In the genomic region with DNA sequence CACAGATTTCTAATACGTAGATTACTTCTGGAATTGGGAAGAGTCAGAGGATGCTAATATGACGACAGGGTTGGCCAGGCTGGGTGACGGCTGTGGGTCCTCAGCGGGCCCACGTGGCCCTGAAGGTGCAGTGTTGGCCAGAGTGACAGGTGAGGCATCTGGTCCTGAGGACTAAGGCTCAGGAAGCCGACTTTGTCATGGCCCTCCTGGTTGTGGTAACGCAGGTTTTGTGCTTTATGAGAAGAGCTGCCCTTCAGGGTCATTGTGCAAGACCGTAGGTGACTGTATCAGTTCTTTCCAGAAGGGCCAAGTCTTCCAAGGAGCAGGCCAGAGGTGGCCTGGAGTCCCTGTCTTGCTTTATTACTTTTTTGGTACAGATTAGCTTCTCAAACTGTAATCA, we compare ENCODE assay signal across 2 cellular contexts.
TF ChIP-seq lines count a peak whose summit lies in the region.

No MANE protein-coding gene starts in this region.

TF ChIP-seq in SK-N-SH, 30 proteins besides CTCF, POLR2A, EP300 and RAD21:
- TF ChIP-seq FOSL2 (IDR thresholded peaks at IDR 0.05; ENCODE audit: borderline replicate concordance, low read depth) (no peak), TCF12 (IDR thresholded peaks at IDR 0.05) (no peak), GABPA (IDR thresholded peaks at IDR 0.05; ENCODE audit: low read depth) (no peak)
- TF ChIP-seq, protein P1, sequence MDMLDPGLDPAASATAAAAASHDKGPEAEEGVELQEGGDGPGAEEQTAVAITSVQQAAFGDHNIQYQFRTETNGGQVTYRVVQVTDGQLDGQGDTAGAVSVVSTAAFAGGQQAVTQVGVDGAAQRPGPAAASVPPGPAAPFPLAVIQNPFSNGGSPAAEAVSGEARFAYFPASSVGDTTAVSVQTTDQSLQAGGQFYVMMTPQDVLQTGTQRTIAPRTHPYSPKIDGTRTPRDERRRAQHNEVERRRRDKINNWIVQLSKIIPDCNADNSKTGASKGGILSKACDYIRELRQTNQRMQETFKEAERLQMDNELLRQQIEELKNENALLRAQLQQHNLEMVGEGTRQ (IDR thresholded peaks at IDR 0.05; ENCODE audit: borderline replicate concordance, low read depth, low read length): no peak
- TF ChIP-seq, protein P2, sequence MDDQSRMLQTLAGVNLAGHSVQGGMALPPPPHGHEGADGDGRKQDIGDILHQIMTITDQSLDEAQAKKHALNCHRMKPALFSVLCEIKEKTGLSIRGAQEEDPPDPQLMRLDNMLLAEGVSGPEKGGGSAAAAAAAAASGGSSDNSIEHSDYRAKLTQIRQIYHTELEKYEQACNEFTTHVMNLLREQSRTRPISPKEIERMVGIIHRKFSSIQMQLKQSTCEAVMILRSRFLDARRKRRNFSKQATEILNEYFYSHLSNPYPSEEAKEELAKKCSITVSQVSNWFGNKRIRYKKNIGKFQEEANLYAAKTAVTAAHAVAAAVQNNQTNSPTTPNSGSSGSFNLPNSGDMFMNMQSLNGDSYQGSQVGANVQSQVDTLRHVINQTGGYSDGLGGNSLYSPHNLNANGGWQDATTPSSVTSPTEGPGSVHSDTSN (IDR thresholded peaks at IDR 0.05): no peak

TF ChIP-seq in SK-N-SH treated with all-trans-retinoic acid at 6 μM for 48 hours, 23 proteins besides CTCF, POLR2A, EP300 and RAD21:
- TF ChIP-seq GLIS3 (CRISPR knock-in tag; IDR thresholded peaks at IDR 0.05) (no peak), BACH2 (CRISPR knock-in tag; IDR thresholded peaks at IDR 0.05; ENCODE audit: borderline replicate concordance) (no peak)
- TF ChIP-seq, protein P3, sequence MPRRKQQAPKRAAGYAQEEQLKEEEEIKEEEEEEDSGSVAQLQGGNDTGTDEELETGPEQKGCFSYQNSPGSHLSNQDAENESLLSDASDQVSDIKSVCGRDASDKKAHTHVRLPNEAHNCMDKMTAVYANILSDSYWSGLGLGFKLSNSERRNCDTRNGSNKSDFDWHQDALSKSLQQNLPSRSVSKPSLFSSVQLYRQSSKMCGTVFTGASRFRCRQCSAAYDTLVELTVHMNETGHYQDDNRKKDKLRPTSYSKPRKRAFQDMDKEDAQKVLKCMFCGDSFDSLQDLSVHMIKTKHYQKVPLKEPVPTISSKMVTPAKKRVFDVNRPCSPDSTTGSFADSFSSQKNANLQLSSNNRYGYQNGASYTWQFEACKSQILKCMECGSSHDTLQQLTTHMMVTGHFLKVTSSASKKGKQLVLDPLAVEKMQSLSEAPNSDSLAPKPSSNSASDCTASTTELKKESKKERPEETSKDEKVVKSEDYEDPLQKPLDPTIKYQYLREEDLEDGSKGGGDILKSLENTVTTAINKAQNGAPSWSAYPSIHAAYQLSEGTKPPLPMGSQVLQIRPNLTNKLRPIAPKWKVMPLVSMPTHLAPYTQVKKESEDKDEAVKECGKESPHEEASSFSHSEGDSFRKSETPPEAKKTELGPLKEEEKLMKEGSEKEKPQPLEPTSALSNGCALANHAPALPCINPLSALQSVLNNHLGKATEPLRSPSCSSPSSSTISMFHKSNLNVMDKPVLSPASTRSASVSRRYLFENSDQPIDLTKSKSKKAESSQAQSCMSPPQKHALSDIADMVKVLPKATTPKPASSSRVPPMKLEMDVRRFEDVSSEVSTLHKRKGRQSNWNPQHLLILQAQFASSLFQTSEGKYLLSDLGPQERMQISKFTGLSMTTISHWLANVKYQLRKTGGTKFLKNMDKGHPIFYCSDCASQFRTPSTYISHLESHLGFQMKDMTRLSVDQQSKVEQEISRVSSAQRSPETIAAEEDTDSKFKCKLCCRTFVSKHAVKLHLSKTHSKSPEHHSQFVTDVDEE (CRISPR knock-in tag; IDR thresholded peaks at IDR 0.05): no peak
